ENCODE assay signal across 16 cellular contexts in genomic region chr17:13646969-13647368, GRCh38. TPM values are rescaled to one million over a fixed set of nuclear protein-coding genes. Genes with fewer than 3 reads are reported as not detected.
DNase-seq lines count a peak whose midpoint lies in the region; ATAC-seq, FAIRE-seq and TF ChIP-seq lines count a peak whose summit lies in the region.
"Had no signal": no experiment of that assay in that cellular context is flagged by ENCODE, and none has a peak within 500 bp of the region (broad histone marks: within the 10 kb centered on the region; RNA-seq: fewer than 3 reads in every experiment).

No MANE protein-coding gene starts in this region.

- H3K4me3 ChIP-seq in astrocyte (ENCODE audit: insufficient read depth, low read depth, low read length) (no peak overlapping the region), osteoblast (ENCODE audit: insufficient read depth, low read length) (no peak overlapping the region), esophagus squamous epithelium (no peak overlapping the region)

- TF ChIP-seq CTCF in HFFc6 (IDR thresholded peaks at IDR 0.05) (no peak), astrocyte (IDR thresholded peaks at IDR 0.05; ENCODE audit: insufficient read depth, low read depth, low read length) (no peak), osteoblast (IDR thresholded peaks at IDR 0.05; ENCODE audit: extremely low read depth, low read depth, low read length) (no peak), esophagus squamous epithelium (IDR thresholded peaks at IDR 0.05) (no peak)

- H3K27me3 ChIP-seq in astrocyte (ENCODE audit: insufficient read depth, low read length) (no peaks in the 10 kb centered on the region), osteoblast (ENCODE audit: insufficient read depth, low read length) (no peaks in the 10 kb centered on the region), esophagus squamous epithelium (no peaks in the 10 kb centered on the region)
- H3K27me3 ChIP-seq: BE2C had no signal

- H3K9me3 Mint-ChIP-seq in HFFc6 (no peaks in the 10 kb centered on the region), astrocyte (ENCODE audit: unreplicated experiment) (no peaks in the 10 kb centered on the region)
- H3K9me3 Mint-ChIP-seq: CD8-positive, alpha-beta T cell; H9 had no signal

- no peak for ATAC-seq in GM19397 (IDR thresholded peaks at IDR 0.05; ENCODE audit: unreplicated experiment)
- ATAC-seq: CD8-positive, alpha-beta T cell had no signal

- intact Hi-C loops in esophagus squamous epithelium (cut with DNase I): no loop called here

- H3K4me1 Mint-ChIP-seq in HFFc6 (ENCODE audit: low read depth) (peaks cover 27% of the 10 kb centered on the region), astrocyte (ENCODE audit: low read depth, unreplicated experiment) (peaks cover 13% of the 10 kb centered on the region)

- no peak overlapping the region for H3K27ac ChIP-seq in astrocyte (ENCODE audit: low read depth, low read length)
- H3K27ac ChIP-seq in osteoblast (ENCODE audit: low read depth, low read length): no peak overlapping the region
- no peak overlapping the region for H3K27ac ChIP-seq in esophagus squamous epithelium
- H3K27ac ChIP-seq: C4-2B had no signal

- no peak for FAIRE-seq in astrocyte (lab: Jason Lieb, UNC)
- FAIRE-seq: A204.1, GM19239 had no signal

- 61 to 69% methylated on average over 4 of the region's 4 CpGs for WGBS in esophagus squamous epithelium, 2 donors

- no peaks in the 10 kb centered on the region for H3K36me3 Mint-ChIP-seq in HFFc6 (ENCODE audit: low read depth)
- no peaks in the 10 kb centered on the region for H3K36me3 Mint-ChIP-seq in astrocyte (ENCODE audit: low read depth, unreplicated experiment)
- H3K36me3 Mint-ChIP-seq: CD8-positive, alpha-beta T cell had no signal

- no peaks in the 10 kb centered on the region for H4K20me1 ChIP-seq in astrocyte (ENCODE audit: insufficient read depth, low read length)
- H4K20me1 ChIP-seq in osteoblast (ENCODE audit: insufficient read depth, low read length): no peaks in the 10 kb centered on the region

- H3K27ac Mint-ChIP-seq in HFFc6: peak overlapping the region; percentile 16; the same call in 1 of the 2 replicates
- H3K27ac Mint-ChIP-seq in astrocyte (ENCODE audit: unreplicated experiment): no peak overlapping the region
- H3K27ac Mint-ChIP-seq: CD8-positive, alpha-beta T cell; H9 had no signal

- TF ChIP-seq POLR2A in esophagus squamous epithelium (IDR thresholded peaks at IDR 0.05): no peak

- H3K79me2 ChIP-seq in astrocyte (ENCODE audit: insufficient read depth, low read length) (no peaks in the 10 kb centered on the region), osteoblast (ENCODE audit: insufficient read depth, low read length) (no peaks in the 10 kb centered on the region)

- H3K27me3 Mint-ChIP-seq in HFFc6 (ENCODE audit: insufficient read depth) (no peaks in the 10 kb centered on the region), astrocyte (ENCODE audit: low read depth, unreplicated experiment) (peaks cover 3% of the 10 kb centered on the region)

- H3K36me3 ChIP-seq in astrocyte (ENCODE audit: insufficient read depth, low read length) (no peaks in the 10 kb centered on the region), osteoblast (ENCODE audit: insufficient read depth, low read length) (no peaks in the 10 kb centered on the region), esophagus squamous epithelium (no peaks in the 10 kb centered on the region)
- H3K36me3 ChIP-seq: BE2C had no signal

- H3K4me2 ChIP-seq in astrocyte (ENCODE audit: low read length) (no peak overlapping the region), osteoblast (ENCODE audit: insufficient read depth, low read length) (no peak overlapping the region)

- peak overlapping the region; percentile 51 for H2AFZ ChIP-seq in astrocyte (ENCODE audit: low read depth, low read length)
- peak overlapping the region; percentile 45 for H2AFZ ChIP-seq in osteoblast (ENCODE audit: low read length)

- H3K4me3 Mint-ChIP-seq in HFFc6 (no peak overlapping the region), astrocyte (ENCODE audit: unreplicated experiment) (no peak overlapping the region)
- H3K4me3 Mint-ChIP-seq: CD8-positive, alpha-beta T cell; H9 had no signal

- H3K4me1 ChIP-seq in astrocyte (ENCODE audit: insufficient read depth, low read length) (peaks cover 4% of the 10 kb centered on the region), osteoblast (ENCODE audit: insufficient read depth, low read length) (peaks cover 15% of the 10 kb centered on the region), esophagus squamous epithelium (no peaks in the 10 kb centered on the region)
- H3K4me1 ChIP-seq: BE2C had no signal

- H3K9me3 ChIP-seq in astrocyte (ENCODE audit: insufficient read depth, low read depth, low read length) (no peaks in the 10 kb centered on the region), osteoblast (ENCODE audit: low read depth, low read length) (no peaks in the 10 kb centered on the region), esophagus squamous epithelium (no peaks in the 10 kb centered on the region)
- H3K9me3 ChIP-seq: BE2C had no signal

- DNase-seq in HFFc6 (no peak), astrocyte (ENCODE audit: low read depth) (no peak), fibroblast of gingiva (ENCODE audit: low read depth) (peak; percentile 3), osteoblast (ENCODE audit: insufficient read length, low spot score, missing footprints) (no peak), AG08396 (ENCODE audit: low spot score) (no peak), esophagus squamous epithelium (lab: John Stamatoyannopoulos, UW) (no peak)
- DNase-seq: BE2C; CD8-positive, alpha-beta T cell; COR-L47; DMS53; GF-D8; H9 had no signal

- H3K9ac ChIP-seq in astrocyte (ENCODE audit: low read length): no peak overlapping the region

RNA-seq across cellular contexts. Expression of gene HS3ST3A1, which starts 45.2 kb away (rescaled TPM):
- 10 to 100 TPM; 29.4 to 45.8 (median 36.5) TPM for total RNA-seq in HFFc6 (2021; fragmentation: NEBNext Ultra II Directional; extraction: Animal tissue kit (Norgen Biotek cat#: 25700))
- 7.6 and 8.7 TPM in 2 replicates for total RNA-seq in astrocyte
- 7.1 and 8.3 TPM in 2 replicates for total RNA-seq in osteoblast
- 10 to 100 TPM; 12.0 to 17.5 (median 14.1) TPM for total RNA-seq in esophagus squamous epithelium
- total RNA-seq: CD8-positive, alpha-beta T cell had no signal
